In genomic region chr13:97005631-97006262, GRCh38 we compare ENCODE assay signal across 18 cellular contexts. TPM values are rescaled to one million over a fixed set of nuclear protein-coding genes. Genes with fewer than 3 reads are reported as not detected.
A peak's percentile ranks its signal among the peaks of the same experiment; 100 is the strongest.
DNase-seq lines count a peak whose midpoint lies in the region; ATAC-seq and TF ChIP-seq lines count a peak whose summit lies in the region.
"Had no signal": no experiment of that assay in that cellular context is flagged by ENCODE, and none has a peak within 500 bp of the region (broad histone marks: within the 10 kb centered on the region; RNA-seq: fewer than 3 reads in every experiment).

No MANE protein-coding gene starts in this region.

- WGBS in suprapubic skin: 33% methylated on average over 1 of the region's 1 CpG

- in situ Hi-C loops in Panc1 (cut with HindIII; ENCODE audit: low pct_unique_long_range_greater_than_20kb, low sequenced_read_pairs): no loop called here

- no peak for TF ChIP-seq CTCF in Panc1 (IDR thresholded peaks at IDR 0.05)
- no peak for TF ChIP-seq CTCF in suprapubic skin (IDR thresholded peaks at IDR 0.05)

- POLR2A ChIA-PET in Panc1 (lab: Charles Lee): no interaction called here

- no peaks in the 10 kb centered on the region for H3K4me1 ChIP-seq in Panc1 (ENCODE audit: control insufficient read depth, insufficient read depth, low read length)
- H3K4me1 ChIP-seq in suprapubic skin: no peaks in the 10 kb centered on the region

- no peak for TF ChIP-seq EP300 in suprapubic skin (IDR thresholded peaks at IDR 0.05)

- no peak overlapping the region for H3K27ac ChIP-seq in Panc1 (ENCODE audit: low read length)
- H3K27ac ChIP-seq in suprapubic skin: no peak overlapping the region

- peak; percentile 31 for DNase-seq in Daoy (ENCODE audit: low read depth)
- no peak for DNase-seq in Panc1 (ENCODE audit: low read depth, low spot score)
- peak; percentile 53 for DNase-seq in dedifferentiated amniotic fluid mesenchymal stem cell (ENCODE audit: extremely low spot score)
- DNase-seq in kidney tubule cell (ENCODE audit: low spot score): peak; percentile 60
- DNase-seq in suprapubic skin (ENCODE audit: low spot score in 2 of 2): no peak
- no peak for DNase-seq in NCI-H345 treated with DMSO at 0.1 percent for 48 hours (lab: John Stamatoyannopoulos, UW; ENCODE audit: unreplicated experiment)
- DNase-seq in stimulated activated CD8-positive, alpha-beta memory T cell treated with anti-CD3 and anti-CD28 coated beads, Interleukin-4, amount 100 ng/mL, for 48 hours: no peak
- DNase-seq: activated CD4-positive, alpha-beta T cell treated with anti-CD3 and anti-CD28 coated beads, Interleukin-2, amount 10 ng/mL, durations not matched to agents 24 days and 14 days; AML-193; effector memory CD8-positive, alpha-beta T cell; GF-D8; H7; stimulated activated naive CD8-positive, alpha-beta T cell treated with anti-CD3 and anti-CD28 coated beads, Interleukin-15, amount 100 ng/mL, for 72 hours; T1000 had no signal

- intact Hi-C loops in Panc1 (cut with micrococcal nuclease; ENCODE audit: unreplicated experiment): no loop called here

- CTCF ChIA-PET in Panc1 (lab: Charles Lee): no interaction called here

- ATAC-seq in Panc1: peak; percentile 63; the same call in 1 of the 2 replicates
- no peak for ATAC-seq in HG03457 (IDR thresholded peaks at IDR 0.05; ENCODE audit: unreplicated experiment)
- ATAC-seq: effector memory CD8-positive, alpha-beta T cell; stimulated activated naive CD8-positive, alpha-beta T cell treated with anti-CD3 and anti-CD28 coated beads, Interleukin-15, amount 100 ng/mL, for 72 hours had no signal

- no peaks in the 10 kb centered on the region for H3K27me3 ChIP-seq in Panc1 (ENCODE audit: control insufficient read depth, insufficient read depth, low read length)
- no peaks in the 10 kb centered on the region for H3K27me3 ChIP-seq in suprapubic skin

- TF ChIP-seq POLR2A in suprapubic skin (IDR thresholded peaks at IDR 0.05): no peak

- BruUV-seq in Panc1 (replicated peaks; lab: Mats Ljungman, UMichigan): no TSS peak

- H3K4me3 ChIP-seq in Panc1 (ENCODE audit: low read depth in 2 of 2, low read length in 2 of 2) (no peak overlapping the region), suprapubic skin (no peak overlapping the region)

- H3K9me3 ChIP-seq in Panc1 (ENCODE audit: control insufficient read depth, insufficient read depth, low read depth, low read length) (no peaks in the 10 kb centered on the region), suprapubic skin (no peaks in the 10 kb centered on the region)

- H3K36me3 ChIP-seq in Panc1 (ENCODE audit: control insufficient read depth, insufficient read depth, low read length) (no peaks in the 10 kb centered on the region), suprapubic skin (no peaks in the 10 kb centered on the region)

RNA-seq across cellular contexts. Expression of gene OXGR1, which starts 11.5 kb away (rescaled TPM):
- total RNA-seq in Daoy (2014; rRNA removed; shearing (Covaris generic)): 0.06 TPM in 1 of 2 replicates, not detected in the other
- total RNA-seq in Panc1 (2021; ENCODE audit: unreplicated experiment) (not detected), suprapubic skin (10 to 100 TPM in 2 of 4 donors, 1 to 10 TPM in 2; 3.8 to 19.5 (median 8.7) TPM)
- polyA plus RNA-seq in Panc1 (2012; ENCODE audit: insufficient read length): not detected
- total RNA-seq: activated CD4-positive, alpha-beta T cell treated with anti-CD3 and anti-CD28 coated beads, Interleukin-2, amount 10 ng/mL, durations not matched to agents 24 days and 14 days; NCI-H460; pulmonary artery endothelial cell had no signal
- polyA plus RNA-seq: neural cell had no signal

Comparison
In these comparisons a context has a peak if more than half of its experiments do, and no peak if none do; other contexts are left out.
1. DNase-seq: peak in Daoy (single experiment), dedifferentiated amniotic fluid mesenchymal stem cell (single experiment) and kidney tubule cell (single experiment); none in Panc1 (single experiment), suprapubic skin (0 of 2), NCI-H345 treated with DMSO at 0.1 percent for 48 hours (single experiment) and stimulated activated CD8-positive, alpha-beta memory T cell treated with anti-CD3 and anti-CD28 coated beads, Interleukin-4, amount 100 ng/mL, for 48 hours (single experiment).